ENCODE assay signal across 1 cellular context in genomic region chr16:58025351-58026138, GRCh38.
A peak's percentile ranks its signal among the peaks of the same experiment; 100 is the strongest.
TF ChIP-seq lines count a peak whose summit lies in the region.

MMP15 (plus strand) TSS chr16:58025754; CDS start chr16:58026351, 597 bp downstream.

TF ChIP-seq in HepG2, 621 proteins besides CTCF, POLR2A, EP300 and RAD21 (continued from another document and continues in another):
- TF ChIP-seq ZNF713 (CRISPR knock-in tag; IDR thresholded peaks at IDR 0.05): 0 out of 2 replicates have a peak, but pooled peaks have one; percentile 70
- no peak for TF ChIP-seq REXO4 (CRISPR knock-in tag; IDR thresholded peaks at IDR 0.05; ENCODE audit: borderline replicate concordance)
- TF ChIP-seq ZSCAN20 (CRISPR knock-in tag; IDR thresholded peaks at IDR 0.05; ENCODE audit: borderline replicate concordance): no peak
- TF ChIP-seq NFATC3 (CRISPR knock-in tag; IDR thresholded peaks at IDR 0.05): no peak
- TF ChIP-seq SNAPC4 (CRISPR knock-in tag; IDR thresholded peaks at IDR 0.05): no peak
- TF ChIP-seq ATF4 (CRISPR knock-in tag; IDR thresholded peaks at IDR 0.05): no peak
- peak; percentile 52; the same call in 1 of the 2 replicates for TF ChIP-seq ZNF619 (CRISPR knock-in tag; IDR thresholded peaks at IDR 0.05)
- no peak for TF ChIP-seq ATF1 (CRISPR knock-in tag; IDR thresholded peaks at IDR 0.05)
- TF ChIP-seq KMT2B (CRISPR knock-in tag; IDR thresholded peaks at IDR 0.05): no peak
- TF ChIP-seq IRF9 (CRISPR knock-in tag; IDR thresholded peaks at IDR 0.05; ENCODE audit: borderline replicate concordance): peak; percentile 46; the same call in 1 of the 2 replicates
- no peak for TF ChIP-seq CBX2 (IDR thresholded peaks at IDR 0.05; ENCODE audit: low read depth, low read length)
- TF ChIP-seq CBX2 (CRISPR knock-in tag; IDR thresholded peaks at IDR 0.05; ENCODE audit: low read depth): peak; percentile 86; the same call in 1 of the 2 replicates
- no peak for TF ChIP-seq FOXJ3 (CRISPR knock-in tag; IDR thresholded peaks at IDR 0.05; ENCODE audit: borderline replicate concordance)
- TF ChIP-seq BCL3 (CRISPR knock-in tag; IDR thresholded peaks at IDR 0.05): peak; percentile 6; the same call in 1 of the 2 replicates
- TF ChIP-seq ZNF496 (CRISPR knock-in tag; IDR thresholded peaks at IDR 0.05; ENCODE audit: insufficient replicate concordance): no peak
- TF ChIP-seq MTF2 (CRISPR knock-in tag; IDR thresholded peaks at IDR 0.05; ENCODE audit: borderline replicate concordance): no peak
- no peak for TF ChIP-seq ZNF432 (CRISPR knock-in tag; IDR thresholded peaks at IDR 0.05; ENCODE audit: borderline replicate concordance)
- no peak for TF ChIP-seq ZKSCAN1 (IDR thresholded peaks at IDR 0.05; ENCODE audit: low read length)
- TF ChIP-seq ZNF788 (CRISPR knock-in tag; IDR thresholded peaks at IDR 0.05; ENCODE audit: borderline replicate concordance): peak; percentile 49; the same call in 1 of the 2 replicates
- TF ChIP-seq, protein P1, sequence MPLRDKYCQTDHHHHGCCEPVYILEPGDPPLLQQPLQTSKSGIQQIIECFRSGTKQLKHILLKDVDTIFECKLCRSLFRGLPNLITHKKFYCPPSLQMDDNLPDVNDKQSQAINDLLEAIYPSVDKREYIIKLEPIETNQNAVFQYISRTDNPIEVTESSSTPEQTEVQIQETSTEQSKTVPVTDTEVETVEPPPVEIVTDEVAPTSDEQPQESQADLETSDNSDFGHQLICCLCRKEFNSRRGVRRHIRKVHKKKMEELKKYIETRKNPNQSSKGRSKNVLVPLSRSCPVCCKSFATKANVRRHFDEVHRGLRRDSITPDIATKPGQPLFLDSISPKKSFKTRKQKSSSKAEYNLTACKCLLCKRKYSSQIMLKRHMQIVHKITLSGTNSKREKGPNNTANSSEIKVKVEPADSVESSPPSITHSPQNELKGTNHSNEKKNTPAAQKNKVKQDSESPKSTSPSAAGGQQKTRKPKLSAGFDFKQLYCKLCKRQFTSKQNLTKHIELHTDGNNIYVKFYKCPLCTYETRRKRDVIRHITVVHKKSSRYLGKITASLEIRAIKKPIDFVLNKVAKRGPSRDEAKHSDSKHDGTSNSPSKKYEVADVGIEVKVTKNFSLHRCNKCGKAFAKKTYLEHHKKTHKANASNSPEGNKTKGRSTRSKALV (CRISPR knock-in tag; IDR thresholded peaks at IDR 0.05): no peak; the same call in none of the 2 replicates
- TF ChIP-seq NBN (conservative IDR thresholded peaks at IDR 0.05): no peak
- TF ChIP-seq, protein P2, sequence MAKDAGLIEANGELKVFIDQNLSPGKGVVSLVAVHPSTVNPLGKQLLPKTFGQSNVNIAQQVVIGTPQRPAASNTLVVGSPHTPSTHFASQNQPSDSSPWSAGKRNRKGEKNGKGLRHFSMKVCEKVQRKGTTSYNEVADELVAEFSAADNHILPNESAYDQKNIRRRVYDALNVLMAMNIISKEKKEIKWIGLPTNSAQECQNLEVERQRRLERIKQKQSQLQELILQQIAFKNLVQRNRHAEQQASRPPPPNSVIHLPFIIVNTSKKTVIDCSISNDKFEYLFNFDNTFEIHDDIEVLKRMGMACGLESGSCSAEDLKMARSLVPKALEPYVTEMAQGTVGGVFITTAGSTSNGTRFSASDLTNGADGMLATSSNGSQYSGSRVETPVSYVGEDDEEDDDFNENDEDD (CRISPR knock-in tag; IDR thresholded peaks at IDR 0.05; ENCODE audit: borderline replicate concordance): peak; percentile 71; the same call in 1 of the 2 replicates
- peak; percentile 66; the same call in 1 of the 2 replicates for TF ChIP-seq ZSCAN21 (CRISPR knock-in tag; IDR thresholded peaks at IDR 0.05; ENCODE audit: borderline replicate concordance)
- TF ChIP-seq, protein P3, sequence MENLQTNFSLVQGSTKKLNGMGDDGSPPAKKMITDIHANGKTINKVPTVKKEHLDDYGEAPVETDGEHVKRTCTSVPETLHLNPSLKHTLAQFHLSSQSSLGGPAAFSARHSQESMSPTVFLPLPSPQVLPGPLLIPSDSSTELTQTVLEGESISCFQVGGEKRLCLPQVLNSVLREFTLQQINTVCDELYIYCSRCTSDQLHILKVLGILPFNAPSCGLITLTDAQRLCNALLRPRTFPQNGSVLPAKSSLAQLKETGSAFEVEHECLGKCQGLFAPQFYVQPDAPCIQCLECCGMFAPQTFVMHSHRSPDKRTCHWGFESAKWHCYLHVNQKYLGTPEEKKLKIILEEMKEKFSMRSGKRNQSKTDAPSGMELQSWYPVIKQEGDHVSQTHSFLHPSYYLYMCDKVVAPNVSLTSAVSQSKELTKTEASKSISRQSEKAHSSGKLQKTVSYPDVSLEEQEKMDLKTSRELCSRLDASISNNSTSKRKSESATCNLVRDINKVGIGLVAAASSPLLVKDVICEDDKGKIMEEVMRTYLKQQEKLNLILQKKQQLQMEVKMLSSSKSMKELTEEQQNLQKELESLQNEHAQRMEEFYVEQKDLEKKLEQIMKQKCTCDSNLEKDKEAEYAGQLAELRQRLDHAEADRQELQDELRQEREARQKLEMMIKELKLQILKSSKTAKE (CRISPR knock-in tag; IDR thresholded peaks at IDR 0.05; ENCODE audit: borderline replicate concordance): peak; percentile 84
- TF ChIP-seq ZFP82 (CRISPR knock-in tag; IDR thresholded peaks at IDR 0.05; ENCODE audit: borderline replicate concordance): peak; percentile 98
- TF ChIP-seq HOXD1 (CRISPR knock-in tag; IDR thresholded peaks at IDR 0.05): peak; percentile 65
- no peak for TF ChIP-seq IRF1 (CRISPR knock-in tag; IDR thresholded peaks at IDR 0.05; ENCODE audit: low read depth)
- TF ChIP-seq MED13 (CRISPR knock-in tag; IDR thresholded peaks at IDR 0.05): no peak
- TF ChIP-seq ETV5 (CRISPR knock-in tag; IDR thresholded peaks at IDR 0.05; ENCODE audit: borderline replicate concordance): peak; percentile 63; the same call in 1 of the 2 replicates
- no peak; the same call in 1 of the 2 replicates for TF ChIP-seq ZMYM4 (CRISPR knock-in tag; IDR thresholded peaks at IDR 0.05)
- peak; percentile 41; the same call in 1 of the 2 replicates for TF ChIP-seq GATAD1 (CRISPR knock-in tag; IDR thresholded peaks at IDR 0.05)
- no peak for TF ChIP-seq CEBPG (CRISPR knock-in tag; IDR thresholded peaks at IDR 0.05)
- TF ChIP-seq STAT5B (CRISPR knock-in tag; IDR thresholded peaks at IDR 0.05): no peak
- no peak; the same call in 1 of the 2 replicates for TF ChIP-seq HIC2 (CRISPR knock-in tag; IDR thresholded peaks at IDR 0.05; ENCODE audit: low read depth)
- TF ChIP-seq MAF1 (CRISPR knock-in tag; IDR thresholded peaks at IDR 0.05; ENCODE audit: borderline replicate concordance): 0 out of 2 replicates have a peak, but pooled peaks have one; percentile 21
- no peak for TF ChIP-seq ZC3H4 (CRISPR knock-in tag; IDR thresholded peaks at IDR 0.05; ENCODE audit: borderline replicate concordance)
- peak; percentile 30; the same call in 1 of the 2 replicates for TF ChIP-seq ZNF543 (CRISPR knock-in tag; IDR thresholded peaks at IDR 0.05)
- TF ChIP-seq MEIS1 (CRISPR knock-in tag; IDR thresholded peaks at IDR 0.05; ENCODE audit: borderline replicate concordance): no peak
- no peak for TF ChIP-seq GABPA (IDR thresholded peaks at IDR 0.05; ENCODE audit: low read depth, low read length)
- no peak for TF ChIP-seq GABPA (CRISPR knock-in tag; IDR thresholded peaks at IDR 0.05; ENCODE audit: low read depth)
- peak; percentile 16; the same call in 1 of the 2 replicates for TF ChIP-seq ZNF841 (CRISPR knock-in tag; IDR thresholded peaks at IDR 0.05; ENCODE audit: borderline replicate concordance)
- no peak for TF ChIP-seq HDAC6 (IDR thresholded peaks at IDR 0.05; ENCODE audit: low read depth, low read length)
- TF ChIP-seq ZNF367 (CRISPR knock-in tag; IDR thresholded peaks at IDR 0.05; ENCODE audit: borderline replicate concordance): no peak; the same call in 1 of the 2 replicates
- TF ChIP-seq KLF15 (CRISPR knock-in tag; IDR thresholded peaks at IDR 0.05; ENCODE audit: borderline replicate concordance): peak; percentile 55; the same call in 1 of the 2 replicates
